Comparison of ENCODE assay signal across 3 cellular contexts in genomic region chr7:76487969-76488368, GRCh38. TPM values are rescaled to one million over a fixed set of nuclear protein-coding genes. Genes with fewer than 3 reads are reported as not detected.
"Had no signal": no experiment of that assay in that cellular context is flagged by ENCODE, and none has a peak within 500 bp of the region (broad histone marks: within the 10 kb centered on the region; RNA-seq: fewer than 3 reads in every experiment).

No MANE protein-coding gene starts in this region.

RNA-seq across cellular contexts. Expression of gene UPK3B, which starts 22.4 kb away (rescaled TPM):
- polyA plus RNA-seq: SK-N-SH had no signal

RNA-seq across cellular contexts. Expression of gene SPDYE16, which starts 55.1 kb away (rescaled TPM):
- total RNA-seq: PC-3, SJSA1 had no signal
